ENCODE assay signal across 2 cellular contexts in the genomic region with DNA sequence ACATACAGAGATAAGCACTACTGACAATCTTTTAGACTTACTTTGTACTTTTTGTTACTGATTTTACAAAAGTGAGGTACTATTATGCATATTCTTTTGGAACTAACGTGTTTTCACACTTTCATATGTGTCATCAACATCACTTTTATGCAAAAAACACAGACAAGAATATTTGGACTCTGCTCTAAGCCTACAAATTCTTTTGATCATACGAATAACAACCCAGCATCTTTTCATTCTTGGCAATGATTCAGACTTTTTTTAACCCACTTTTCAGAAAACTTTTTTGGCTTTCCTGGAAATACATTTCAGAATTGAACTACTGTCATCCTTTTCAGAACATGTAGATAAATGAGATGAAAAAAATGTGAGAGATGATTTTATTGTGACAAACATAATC.
TF ChIP-seq lines count a peak whose summit lies in the region.

No MANE protein-coding gene starts in this region.

TF ChIP-seq in IMR-90, 13 proteins besides CTCF, POLR2A, EP300 and RAD21:
- TF ChIP-seq BHLHE40 (IDR thresholded peaks at IDR 0.05; ENCODE audit: low read depth, low read length) (no peak), SMC3 (IDR thresholded peaks at IDR 0.05; ENCODE audit: low read depth, low read length) (no peak), MAFK (IDR thresholded peaks at IDR 0.05; ENCODE audit: low read depth, low read length) (no peak), CEBPB (IDR thresholded peaks at IDR 0.05; ENCODE audit: low read depth, low read length) (no peak), MAZ (IDR thresholded peaks at IDR 0.05; ENCODE audit: borderline replicate concordance, low read depth, low read length) (no peak), RCOR1 (IDR thresholded peaks at IDR 0.05; ENCODE audit: insufficient replicate concordance, low read length) (no peak), MXI1 (IDR thresholded peaks at IDR 0.05; ENCODE audit: borderline replicate concordance, low read depth, low read length) (no peak)
- TF ChIP-seq, protein P1, sequence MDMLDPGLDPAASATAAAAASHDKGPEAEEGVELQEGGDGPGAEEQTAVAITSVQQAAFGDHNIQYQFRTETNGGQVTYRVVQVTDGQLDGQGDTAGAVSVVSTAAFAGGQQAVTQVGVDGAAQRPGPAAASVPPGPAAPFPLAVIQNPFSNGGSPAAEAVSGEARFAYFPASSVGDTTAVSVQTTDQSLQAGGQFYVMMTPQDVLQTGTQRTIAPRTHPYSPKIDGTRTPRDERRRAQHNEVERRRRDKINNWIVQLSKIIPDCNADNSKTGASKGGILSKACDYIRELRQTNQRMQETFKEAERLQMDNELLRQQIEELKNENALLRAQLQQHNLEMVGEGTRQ (IDR thresholded peaks at IDR 0.05; ENCODE audit: low read depth, low read length) = no peak

TF ChIP-seq in K562, 482 proteins besides CTCF, POLR2A, EP300 and RAD21:
- no peak for TF ChIP-seq PTBP1 (IDR thresholded peaks at IDR 0.05; ENCODE audit: low read depth, low read length)
- peak; percentile 58 for TF ChIP-seq NFIC (IDR thresholded peaks at IDR 0.05)
